ENCODE assay signal across 9 cellular contexts in the genomic region with DNA sequence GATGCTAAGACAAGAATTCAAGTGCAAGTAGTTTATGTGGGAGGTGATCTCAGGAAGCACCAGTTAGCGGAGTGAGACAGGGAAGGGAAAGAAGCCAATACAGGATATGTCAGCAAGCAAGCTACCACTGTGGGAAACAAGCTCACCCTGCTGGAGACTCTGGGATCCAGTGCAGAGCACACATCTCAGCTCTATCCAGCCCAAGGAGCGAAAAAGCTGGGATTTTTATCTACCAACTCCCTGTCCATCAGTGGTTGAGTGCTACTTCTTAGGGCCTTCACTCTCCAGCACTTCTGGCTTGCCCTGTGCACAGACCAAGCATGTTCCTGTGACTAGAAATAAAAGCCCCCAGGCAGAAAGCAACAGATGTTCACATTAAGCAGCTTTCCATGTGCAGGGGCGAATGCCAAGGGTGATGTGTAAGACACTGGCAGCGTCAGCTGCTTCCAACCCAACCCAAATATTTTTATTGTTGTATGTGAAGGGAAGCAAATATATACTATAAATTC. TPM values are rescaled to one million over a fixed set of nuclear protein-coding genes. Genes with fewer than 3 reads are reported as not detected.
DNase-seq lines count a peak whose midpoint lies in the region; ATAC-seq, FAIRE-seq and TF ChIP-seq lines count a peak whose summit lies in the region.
"Had no signal": no experiment of that assay in that cellular context is flagged by ENCODE, and none has a peak within 500 bp of the region (broad histone marks: within the 10 kb centered on the region; RNA-seq: fewer than 3 reads in every experiment).

No MANE protein-coding gene starts in this region.

- TF ChIP-seq POLR2A in A549 (IDR thresholded peaks at IDR 0.05; ENCODE audit: low read length) = no peak

- peak; percentile 41 to 74; a peak in 5 of 6 replicates for ATAC-seq in A549
- ATAC-seq in GM18861 (IDR thresholded peaks at IDR 0.05; ENCODE audit: unreplicated experiment) = no peak
- ATAC-seq in HG02938 (IDR thresholded peaks at IDR 0.05; ENCODE audit: unreplicated experiment) = no peak
- no peak for ATAC-seq in GM19455 (IDR thresholded peaks at IDR 0.05; ENCODE audit: unreplicated experiment)

- intact Hi-C loops in ascending aorta (cut with DNase I) = no loop called here

- TF ChIP-seq CTCF in A549 (IDR thresholded peaks at IDR 0.05) = no peak
- peak in 2 of 3 experiments; percentile 42 to 53 for TF ChIP-seq CTCF in ascending aorta (IDR thresholded peaks at IDR 0.05)

- H3K27ac ChIP-seq in A549 (no peak overlapping the region), ascending aorta (peak overlapping the region; percentile 39 to 56)

- no peak overlapping the region for H3K4me3 ChIP-seq in A549
- no peak overlapping the region for H3K4me3 ChIP-seq in ascending aorta

- no peaks in the 10 kb centered on the region for H3K27me3 ChIP-seq in ascending aorta

- POLR2A ChIA-PET in A549 (lab: Yijun Ruan, JAX) = no interaction called here

- H3K4me1 ChIP-seq in A549 = peaks cover 3% of the 10 kb centered on the region; the same call in 1 of the 3 replicates
- peaks cover 0 to 21% of the 10 kb centered on the region in 2 donors for H3K4me1 ChIP-seq in ascending aorta

- no peak overlapping the region for H3K4me2 ChIP-seq in A549

- DNase-seq in A549 (ENCODE audit: low read depth in 1 of 2, low spot score in 1 of 2) (peak in 1 of 2 experiments; percentile 36), HTR-8/SVneo (ENCODE audit: insufficient read length, low spot score) (no peak), ascending aorta (ENCODE audit: low spot score in 2 of 2) (peak in 1 of 2 donors; percentile 70), iris pigment epithelial cell (ENCODE audit: low read depth) (peak; percentile 68), T1000 (lab: John Stamatoyannopoulos, UW) (no peak)
- DNase-seq: cerebellar nuclear complex had no signal

- no peak for TF ChIP-seq EP300 in A549 (IDR thresholded peaks at IDR 0.05)

- CTCF ChIA-PET in A549 (lab: Yijun Ruan, JAX) = interaction anchor here (0.6 to 2.1 kb wide), 6 partner anchors 26 to 908 kb away, joined by 3 to 7 read pairs (median 3); no protein-coding TSS in a partner anchor

- FAIRE-seq in A549 (lab: Jason Lieb, UNC) (no peak), HTR-8/SVneo (lab: Jason Lieb, UNC) (peak; percentile 16)

- peak in 1 of 2 experiments; percentile 25; a peak in 1 of 5 replicates for TF ChIP-seq RAD21 in A549 (conservative IDR thresholded peaks at IDR 0.05 in 1 of 2, IDR thresholded peaks at IDR 0.05 in 1 of 2)

- WGBS in A549 (ENCODE audit: missing lambda C conversion rate) = 71% methylated on average over 4 of the region's 4 CpGs

- H3K9me3 ChIP-seq in A549 (peaks cover 14% of the 10 kb centered on the region), ascending aorta (no peaks in the 10 kb centered on the region)

- no peaks in the 10 kb centered on the region for H3K36me3 ChIP-seq in ascending aorta

TF ChIP-seq in A549, 52 proteins besides CTCF, POLR2A, EP300 and RAD21:
- no peak for TF ChIP-seq MAFK (IDR thresholded peaks at IDR 0.05; ENCODE audit: partially characterized antibody)
- no peak for TF ChIP-seq HMGXB4 (CRISPR knock-in tag; IDR thresholded peaks at IDR 0.05; ENCODE audit: borderline replicate concordance)
- no peak for TF ChIP-seq JUNB (IDR thresholded peaks at IDR 0.05)
- no peak for TF ChIP-seq CBX2 (IDR thresholded peaks at IDR 0.05; ENCODE audit: borderline replicate concordance, low read depth)
- no peak for TF ChIP-seq CEBPB (IDR thresholded peaks at IDR 0.05)
- no peak for TF ChIP-seq RARB (CRISPR knock-in tag; IDR thresholded peaks at IDR 0.05)
- TF ChIP-seq HEYL (CRISPR knock-in tag; IDR thresholded peaks at IDR 0.05) = no peak
- TF ChIP-seq E2F6 (IDR thresholded peaks at IDR 0.05; ENCODE audit: borderline replicate concordance, low read depth) = no peak
- no peak for TF ChIP-seq EHF (CRISPR knock-in tag; IDR thresholded peaks at IDR 0.05)

RNA-seq across cellular contexts. Expression of gene RNF24, which starts 10.8 kb away (rescaled TPM):
- polyA plus RNA-seq in A549 (2011; rRNA removed) = 8.6 and 12.9 TPM in 2 replicates
- polyA plus RNA-seq in A549 (2012; cell fraction: cytosol; rRNA removed) = 2.8 and 3.6 TPM in 2 replicates
- 2.0 and 3.6 TPM in 2 replicates for polyA plus RNA-seq in A549 (2012; cell fraction: nucleus; rRNA removed)
- 8.2 to 9.4 TPM (median 8.8 TPM) in 3 replicates for polyA plus RNA-seq in A549 (2017; fragmentation: RNase III; extraction: RNeasy Plus Mini Kit Qiagen cat#74134 plus additional on column Dnase treatment)
- polyA minus RNA-seq in A549 (2011; rRNA and poly(A)+ RNA removed) = 9.1 and 9.9 TPM in 2 replicates
- 12.0 TPM for total RNA-seq in ascending aorta

Comparison
In these comparisons a context has a peak if more than half of its experiments do, and no peak if none do; other contexts are left out.
1. ATAC-seq: peak in A549 (2 of 2); none in GM18861 (single experiment), HG02938 (single experiment) and GM19455 (single experiment).
2. H3K27ac ChIP-seq: peak in ascending aorta (2 of 2); none in A549 (0 of 2).